Comparison of ENCODE assay signal across 21 cellular contexts in the genomic region with DNA sequence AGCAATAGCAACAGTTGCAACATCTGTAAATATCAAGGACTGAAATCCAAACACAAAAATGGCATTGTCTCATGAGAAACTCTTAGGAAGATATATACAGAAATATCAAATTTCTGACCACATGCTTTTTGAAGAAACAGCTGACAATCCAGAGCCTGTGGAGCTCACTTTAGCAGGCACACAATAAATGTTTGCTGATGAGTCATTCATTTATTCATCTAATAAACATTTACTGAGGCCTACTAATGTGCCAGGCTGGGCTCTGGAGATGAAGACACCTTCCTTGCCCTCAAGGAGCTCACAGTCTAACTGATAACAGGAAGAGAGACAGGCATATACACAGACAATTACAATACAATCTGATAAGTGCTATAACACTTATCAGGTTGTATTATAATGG. TPM values are rescaled to one million over a fixed set of nuclear protein-coding genes. Genes with fewer than 3 reads are reported as not detected.
DNase-seq lines count a peak whose midpoint lies in the region; ATAC-seq and TF ChIP-seq lines count a peak whose summit lies in the region.
"Had no signal": no experiment of that assay in that cellular context is flagged by ENCODE, and none has a peak within 500 bp of the region (broad histone marks: within the 10 kb centered on the region; RNA-seq: fewer than 3 reads in every experiment).

No MANE protein-coding gene starts in this region.

- no peak overlapping the region for H3K14ac ChIP-seq in trophoblast cell (ENCODE audit: low read length)

- H3K9me3 ChIP-seq in PC-3 (ENCODE audit: low read length) (0 out of 2 replicates have a peak, but pooled peaks cover 7% of the 10 kb centered on the region), trophoblast cell (ENCODE audit: insufficient read depth, low read depth, low read length) (no peaks in the 10 kb centered on the region), colonic mucosa (no peaks in the 10 kb centered on the region)
- no peaks in the 10 kb centered on the region for H3K9me3 ChIP-seq in CD8-positive, alpha-beta T cell (ENCODE audit: low read length)
- H3K9me3 ChIP-seq: ascending aorta, right lobe of liver, tibial nerve had no signal

- H3K23ac ChIP-seq in trophoblast cell (ENCODE audit: low read length), result no peak overlapping the region

- H4K20me1 ChIP-seq in PC-3 (ENCODE audit: low read length), result 0 out of 2 replicates have a peak, but pooled peaks cover 19% of the 10 kb centered on the region

- H3K4me3 ChIP-seq in BJ (ENCODE audit: low read depth, low read length) (no peak overlapping the region), PC-3 (ENCODE audit: low read length) (no peak overlapping the region), trophoblast cell (ENCODE audit: low read depth, low read length) (no peak overlapping the region), colonic mucosa (no peak overlapping the region)
- no peak overlapping the region for H3K4me3 ChIP-seq in CD8-positive, alpha-beta T cell (ENCODE audit: low read depth, low read length)
- H3K4me3 ChIP-seq: ascending aorta, neural progenitor cell, right lobe of liver, tibial nerve had no signal

- peak overlapping the region; percentile 94 for H3K4ac ChIP-seq in trophoblast cell (ENCODE audit: low read depth, low read length)

- no peak overlapping the region for H3K4me3 Mint-ChIP-seq in CD8-positive, alpha-beta T cell
- H3K4me3 Mint-ChIP-seq: immature natural killer cell, neural progenitor cell, WTC11 had no signal

- H4K91ac ChIP-seq in trophoblast cell (ENCODE audit: low read depth, low read length), result no peak overlapping the region

- H2AK5ac ChIP-seq in trophoblast cell (ENCODE audit: low read length), result no peak overlapping the region

- no peak overlapping the region for H4K12ac ChIP-seq in trophoblast cell (ENCODE audit: low read depth, low read length)

- peak overlapping the region; percentile 48 for H3K27ac ChIP-seq in PC-3 (ENCODE audit: low read length)
- no peak overlapping the region for H3K27ac ChIP-seq in trophoblast cell (ENCODE audit: low read depth, low read length)
- no peak overlapping the region for H3K27ac ChIP-seq in CD8-positive, alpha-beta T cell (ENCODE audit: low read depth, low read length)
- H3K27ac ChIP-seq in colonic mucosa, result no peak overlapping the region
- H3K27ac ChIP-seq: ascending aorta, C4-2B, HL-60, neural progenitor cell, right lobe of liver, tibial nerve had no signal

- H3K27ac Mint-ChIP-seq in CD8-positive, alpha-beta T cell, result no peak overlapping the region
- H3K27ac Mint-ChIP-seq: immature natural killer cell, neural progenitor cell, WTC11 had no signal

- H3K9me3 Mint-ChIP-seq in CD8-positive, alpha-beta T cell, result no peaks in the 10 kb centered on the region
- H3K9me3 Mint-ChIP-seq: immature natural killer cell, neural progenitor cell, WTC11 had no signal

- POLR2A ChIA-PET in BJ (lab: Charles Lee), result no interaction called here
- POLR2A ChIA-PET in PC-3 (lab: Charles Lee; ENCODE audit: unreplicated experiment), result no interaction called here
- POLR2A ChIA-PET in CD8-positive, alpha-beta T cell (lab: Charles Lee), result no interaction called here

- H2BK120ac ChIP-seq in trophoblast cell (ENCODE audit: insufficient read depth, low read length, poor library complexity), result no peak overlapping the region

- TF ChIP-seq CTCF in BJ (IDR thresholded peaks at IDR 0.05; ENCODE audit: insufficient read depth, low read depth, low read length) (no peak), PC-3 (conservative IDR thresholded peaks at IDR 0.05; ENCODE audit: low read depth, low read length) (no peak), colonic mucosa (IDR thresholded peaks at IDR 0.05) (no peak)
- TF ChIP-seq CTCF in CD8-positive, alpha-beta T cell (IDR thresholded peaks at IDR 0.05), result no peak

- no peaks in the 10 kb centered on the region for H3K9me2 ChIP-seq in PC-3 (replicated peaks; ENCODE audit: low read length)

- H3F3A ChIP-seq in PC-3 (ENCODE audit: low read length, unreplicated experiment), result no peaks in the 10 kb centered on the region

- H4K8ac ChIP-seq in trophoblast cell (ENCODE audit: low read depth, low read length), result no peak overlapping the region

- H3K79me2 ChIP-seq in PC-3 (ENCODE audit: low read length) (peaks cover 89% of the 10 kb centered on the region), trophoblast cell (ENCODE audit: control insufficient read depth, insufficient read depth, low read length, poor library complexity) (peaks cover 22% of the 10 kb centered on the region)

- peak; percentile 72 for ATAC-seq in PC-3
- ATAC-seq in CD8-positive, alpha-beta T cell, result no peak
- ATAC-seq: WTC11 had no signal

- H2BK12ac ChIP-seq in trophoblast cell (ENCODE audit: low read length), result no peak overlapping the region

- DNase-seq in BJ (ENCODE audit: low read depth) (peak; percentile 22), PC-3 (peak; percentile 74), dedifferentiated amniotic fluid mesenchymal stem cell (ENCODE audit: extremely low spot score) (peak; percentile 50), trophoblast cell (no peak), NCI-H526 treated with DMSO at 0.1 percent for 48 hours (lab: John Stamatoyannopoulos, UW) (no peak), colonic mucosa (no peak), NCI-H226 (no peak)
- DNase-seq in CD8-positive, alpha-beta T cell, result no peak
- DNase-seq: activated gamma-delta T cell; immature natural killer cell; Karpas-422; NCI-H446 treated with DMSO at 0.1 percent for 48 hours; right lobe of liver; stimulated activated CD4-positive, alpha-beta T cell treated with anti-CD3 and anti-CD28 coated beads, Interleukin-4, amount 100 ng/mL, for 24 hours; T-helper 1 cell had no signal

- H3K79me1 ChIP-seq in trophoblast cell (ENCODE audit: low read length), result peaks cover 10% of the 10 kb centered on the region

- intact Hi-C loops in PC-3 (cut with micrococcal nuclease), result no loop called here
- intact Hi-C loops in CD8-positive, alpha-beta T cell (cut with DNase I, micrococcal nuclease), result loop anchor here (5.0 to 10.0 kb wide), 2 partner anchors 52 to 345 kb away; no protein-coding TSS in a partner anchor
- intact Hi-C loops in colonic mucosa (cut with DNase I), result no loop called here

- no peaks in the 10 kb centered on the region for H3K27me3 Mint-ChIP-seq in CD8-positive, alpha-beta T cell (ENCODE audit: low read depth)

- H3K18ac ChIP-seq in trophoblast cell (ENCODE audit: low read length), result no peak overlapping the region

- H3K27me3 ChIP-seq in BJ (ENCODE audit: control insufficient read depth, insufficient read depth, low read length), result no peaks in the 10 kb centered on the region
- H3K27me3 ChIP-seq in PC-3 (ENCODE audit: low read length), result no peaks in the 10 kb centered on the region
- H3K27me3 ChIP-seq in trophoblast cell (ENCODE audit: insufficient read depth, low read length), result no peaks in the 10 kb centered on the region
- no peaks in the 10 kb centered on the region for H3K27me3 ChIP-seq in CD8-positive, alpha-beta T cell (ENCODE audit: insufficient read depth, low read length)
- H3K27me3 ChIP-seq in colonic mucosa, result no peaks in the 10 kb centered on the region
- H3K27me3 ChIP-seq: ascending aorta, neural progenitor cell, right lobe of liver, tibial nerve had no signal

- BruUV-seq in PC-3 (replicated peaks; lab: Mats Ljungman, UMichigan), result no TSS peak

- H2BK5ac ChIP-seq in trophoblast cell (ENCODE audit: low read depth, low read length, poor library complexity), result no peak overlapping the region

- no peak overlapping the region for H3K9ac ChIP-seq in PC-3 (ENCODE audit: low read length)
- no peak overlapping the region for H3K9ac ChIP-seq in trophoblast cell (ENCODE audit: low read length)
- no peak overlapping the region for H3K9ac ChIP-seq in colonic mucosa (ENCODE audit: low read depth in 2 of 2, low read length in 2 of 2)
- H3K9ac ChIP-seq: neural progenitor cell had no signal

- peaks cover 38% of the 10 kb centered on the region for H3K4me1 Mint-ChIP-seq in CD8-positive, alpha-beta T cell (ENCODE audit: low read depth)

- H2AFZ ChIP-seq in PC-3 (ENCODE audit: low read length) (no peak overlapping the region), trophoblast cell (ENCODE audit: insufficient read depth, low read length, poor library complexity) (no peak overlapping the region)
- H2AFZ ChIP-seq: neural progenitor cell had no signal

- peaks cover 2% of the 10 kb centered on the region; the same call in 1 of the 2 replicates for H3K36me3 ChIP-seq in BJ (ENCODE audit: control insufficient read depth, insufficient read depth, low read length)
- H3K36me3 ChIP-seq in PC-3 (ENCODE audit: low read depth, low read length), result peaks cover 57% of the 10 kb centered on the region
- peaks cover 5 to 16% of the 10 kb centered on the region in 2 experiments for H3K36me3 ChIP-seq in trophoblast cell (ENCODE audit: control insufficient read depth in 1 of 2, insufficient read depth in 2 of 2, low read length in 2 of 2)
- H3K36me3 ChIP-seq in CD8-positive, alpha-beta T cell (ENCODE audit: insufficient read depth, low read length), result peaks cover 7% of the 10 kb centered on the region
- H3K36me3 ChIP-seq in colonic mucosa, result no peaks in the 10 kb centered on the region
- H3K36me3 ChIP-seq: neural progenitor cell had no signal

- peaks cover 4% of the 10 kb centered on the region; the same call in 1 of the 2 replicates for H3K4me1 ChIP-seq in PC-3 (ENCODE audit: insufficient read depth, low read length)
- no peaks in the 10 kb centered on the region for H3K4me1 ChIP-seq in trophoblast cell (ENCODE audit: control insufficient read depth in 1 of 2, insufficient read depth in 2 of 2, low read length in 2 of 2)
- peaks cover 7% of the 10 kb centered on the region for H3K4me1 ChIP-seq in CD8-positive, alpha-beta T cell (ENCODE audit: insufficient read depth, low read length)
- H3K4me1 ChIP-seq in colonic mucosa, result no peaks in the 10 kb centered on the region
- H3K4me1 ChIP-seq: neural progenitor cell, right lobe of liver had no signal

- CTCF ChIA-PET in BJ (lab: Yijun Ruan, JAX), result no interaction called here
- CTCF ChIA-PET in PC-3 (lab: Charles Lee), result no interaction called here
- CTCF ChIA-PET in CD8-positive, alpha-beta T cell (lab: Charles Lee), result no interaction called here

- H3K36me3 Mint-ChIP-seq in CD8-positive, alpha-beta T cell, result peaks cover 40% of the 10 kb centered on the region

- no peak overlapping the region for H3K4me2 ChIP-seq in PC-3 (ENCODE audit: low read length)
- no peak overlapping the region for H3K4me2 ChIP-seq in trophoblast cell (ENCODE audit: low read length)
- H3K4me2 ChIP-seq: neural progenitor cell had no signal

RNA-seq across cellular contexts. Expression of a gene that starts 17.0 kb away (rescaled TPM):
- polyA plus RNA-seq in BJ (2011; rRNA removed), result not detected in 2 replicates
- not detected in 2 replicates for polyA minus RNA-seq in BJ (2011; rRNA and poly(A)+ RNA removed)
- total RNA-seq in PC-3 (2014; rRNA removed), result not detected in 2 replicates
- not detected in 2 replicates for polyA plus RNA-seq in trophoblast cell (2013)
- not detected for total RNA-seq in CD8-positive, alpha-beta T cell
- total RNA-seq in colonic mucosa, result not detected
- total RNA-seq: ascending aorta, right lobe of liver, tibial nerve, WTC11 had no signal
- polyA plus RNA-seq: immature natural killer cell had no signal

Comparison
In these comparisons a context has a peak if more than half of its experiments do, and no peak if none do; other contexts are left out.
1. DNase-seq: peak in BJ (single experiment), PC-3 (single experiment) and dedifferentiated amniotic fluid mesenchymal stem cell (single experiment); none in trophoblast cell (0 of 2), NCI-H526 treated with DMSO at 0.1 percent for 48 hours (single experiment), CD8-positive, alpha-beta T cell (0 of 7), colonic mucosa (single experiment) and NCI-H226 (single experiment).
2. intact Hi-C loops: an anchor here in CD8-positive, alpha-beta T cell (5.0 to 10.0 kb wide); none called in PC-3 and colonic mucosa.